Comparison of ENCODE assay signal across 1 cellular context in the genomic region with DNA sequence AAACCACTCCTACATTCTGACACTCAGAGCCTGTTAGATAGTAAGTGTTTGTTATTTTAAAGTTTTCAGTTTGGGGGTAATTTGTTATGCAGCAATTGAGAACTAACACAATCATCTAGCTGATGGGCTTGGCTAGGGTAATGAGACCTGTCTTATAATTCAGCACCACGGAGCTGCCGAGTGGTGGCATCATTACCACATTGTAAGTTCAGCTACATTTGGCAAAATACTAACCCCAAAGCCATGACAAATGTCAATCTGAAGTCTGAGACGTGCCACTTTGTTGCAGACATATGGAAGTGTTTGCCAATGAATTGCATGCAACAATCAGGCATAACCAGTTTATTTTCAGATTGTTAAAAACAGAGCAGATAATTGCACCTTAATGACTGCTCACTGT.
TF ChIP-seq lines count a peak whose summit lies in the region.

No MANE protein-coding gene starts in this region.

TF ChIP-seq in K562, 482 proteins besides CTCF, POLR2A, EP300 and RAD21:
- TF ChIP-seq ZNF232 (CRISPR knock-in tag; IDR thresholded peaks at IDR 0.05) (no peak), ESRRA (IDR thresholded peaks at IDR 0.05; ENCODE audit: borderline replicate concordance, low read depth) (no peak), SIN3B (IDR thresholded peaks at IDR 0.05; ENCODE audit: low read depth) (no peak), SRF (CRISPR knock-in tag; IDR thresholded peaks at IDR 0.05) (no peak), ZNF217 (CRISPR knock-in tag; IDR thresholded peaks at IDR 0.05) (no peak), ZFPM2 (CRISPR knock-in tag; IDR thresholded peaks at IDR 0.05) (no peak), NFE2 (IDR thresholded peaks at IDR 0.05; ENCODE audit: low read depth) (no peak), SAFB (IDR thresholded peaks at IDR 0.05; ENCODE audit: borderline replicate concordance, low read depth, low read length) (no peak), ZNF133 (CRISPR knock-in tag; IDR thresholded peaks at IDR 0.05) (no peak), DACH1 (IDR thresholded peaks at IDR 0.05; ENCODE audit: partially characterized antibody) (no peak), CBX3 (IDR thresholded peaks at IDR 0.05; ENCODE audit: borderline replicate concordance in 1 of 2, low read length in 2 of 2) (no peak)
- TF ChIP-seq, protein P1, sequence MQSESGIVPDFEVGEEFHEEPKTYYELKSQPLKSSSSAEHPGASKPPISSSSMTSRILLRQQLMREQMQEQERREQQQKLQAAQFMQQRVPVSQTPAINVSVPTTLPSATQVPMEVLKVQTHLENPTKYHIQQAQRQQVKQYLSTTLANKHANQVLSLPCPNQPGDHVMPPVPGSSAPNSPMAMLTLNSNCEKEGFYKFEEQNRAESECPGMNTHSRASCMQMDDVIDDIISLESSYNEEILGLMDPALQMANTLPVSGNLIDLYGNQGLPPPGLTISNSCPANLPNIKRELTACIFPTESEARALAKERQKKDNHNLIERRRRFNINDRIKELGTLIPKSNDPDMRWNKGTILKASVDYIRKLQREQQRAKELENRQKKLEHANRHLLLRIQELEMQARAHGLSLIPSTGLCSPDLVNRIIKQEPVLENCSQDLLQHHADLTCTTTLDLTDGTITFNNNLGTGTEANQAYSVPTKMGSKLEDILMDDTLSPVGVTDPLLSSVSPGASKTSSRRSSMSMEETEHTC (IDR thresholded peaks at IDR 0.05), result no peak
- TF ChIP-seq, protein P2, sequence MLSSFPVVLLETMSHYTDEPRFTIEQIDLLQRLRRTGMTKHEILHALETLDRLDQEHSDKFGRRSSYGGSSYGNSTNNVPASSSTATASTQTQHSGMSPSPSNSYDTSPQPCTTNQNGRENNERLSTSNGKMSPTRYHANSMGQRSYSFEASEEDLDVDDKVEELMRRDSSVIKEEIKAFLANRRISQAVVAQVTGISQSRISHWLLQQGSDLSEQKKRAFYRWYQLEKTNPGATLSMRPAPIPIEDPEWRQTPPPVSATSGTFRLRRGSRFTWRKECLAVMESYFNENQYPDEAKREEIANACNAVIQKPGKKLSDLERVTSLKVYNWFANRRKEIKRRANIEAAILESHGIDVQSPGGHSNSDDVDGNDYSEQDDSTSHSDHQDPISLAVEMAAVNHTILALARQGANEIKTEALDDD (IDR thresholded peaks at IDR 0.05), result no peak
